In genomic region chr9:90883661-90884060, GRCh38 we compare ENCODE assay signal across 20 cellular contexts.
"Had no signal": no experiment of that assay in that cellular context is flagged by ENCODE, and none has a peak within 500 bp of the region (broad histone marks: within the 10 kb centered on the region; RNA-seq: fewer than 3 reads in every experiment).

No MANE protein-coding gene starts in this region.

- H3K4me3 ChIP-seq: body of pancreas, cardiac muscle cell, lung had no signal

- H3K4me1 ChIP-seq: body of pancreas, foreskin keratinocyte had no signal

- H3K27ac Mint-ChIP-seq: activated naive CD4-positive, alpha-beta T cell treated with anti-CD3 and anti-CD28 coated beads, Interleukin-2, amount 50 U/mL, for 24 hours; nephron; T-helper 1 cell treated with Interleukin-12 subunit alpha and Interleukin-12 subunit beta and Interleukin-4 antibody, amounts not matched to agents 30 μg/mL and 1 μg/mL, for 36 hours had no signal

- H3K4me3 Mint-ChIP-seq: activated naive CD4-positive, alpha-beta T cell treated with anti-CD3 and anti-CD28 coated beads, Interleukin-2, amount 50 U/mL, for 24 hours; nephron; T-helper 1 cell treated with Interleukin-12 subunit alpha and Interleukin-12 subunit beta and Interleukin-4 antibody, amounts not matched to agents 30 μg/mL and 1 μg/mL, for 36 hours had no signal

- H3K27me3 ChIP-seq: body of pancreas, cardiac muscle cell, foreskin keratinocyte had no signal

- H3K27ac ChIP-seq: body of pancreas, cardiac muscle cell, foreskin keratinocyte had no signal

- H3K36me3 ChIP-seq: cardiac muscle cell had no signal

- ATAC-seq: body of pancreas; foreskin keratinocyte; left lobe of liver; sciatic nerve; stimulated activated naive CD8-positive, alpha-beta T cell treated with anti-CD3 and anti-CD28 coated beads, Interleukin-15, Interleukin-2, amounts not matched to agents 100 U/mL and 50 U/mL, for 24 hours had no signal

- H3K4me1 Mint-ChIP-seq: activated naive CD4-positive, alpha-beta T cell treated with anti-CD3 and anti-CD28 coated beads, Interleukin-2, amount 50 U/mL, for 24 hours; nephron had no signal

- DNase-seq: activated CD4-positive, alpha-beta T cell treated with anti-CD3 and anti-CD28 coated beads for 4 hours; activated CD4-positive, alpha-beta T cell treated with anti-CD3 and anti-CD28 coated beads, Interleukin-2, amount 50 U/mL, for 48 hours; activated CD4-positive, CD25-positive, alpha-beta regulatory T cell; activated gamma-delta T cell treated with Interleukin-2 at 50 U/mL for 16 hours; activated T-cell treated with anti-CD3 and anti-CD28 coated beads, Interleukin-2, amount 50 U/mL, for 1 hour; anterior cingulate cortex; body of pancreas; effector CD8-positive, alpha-beta T cell; foreskin keratinocyte; occipital lobe; small intestine; stimulated activated CD4-positive, alpha-beta T cell treated with anti-CD3 and anti-CD28 coated beads, Interleukin-2, amount 100 ng/mL, for 24 hours; stimulated activated naive CD8-positive, alpha-beta T cell treated with anti-CD3 and anti-CD28 coated beads, Interleukin-15, Interleukin-2, amounts not matched to agents 100 U/mL and 50 U/mL, for 24 hours had no signal

- H3K9me3 ChIP-seq: body of pancreas had no signal
